Comparison of ENCODE assay signal across 14 cellular contexts in genomic region chr7:28626191-28626590, GRCh38.
"Had no signal": no experiment of that assay in that cellular context is flagged by ENCODE, and none has a peak within 500 bp of the region (broad histone marks: within the 10 kb centered on the region; RNA-seq: fewer than 3 reads in every experiment).

No MANE protein-coding gene starts in this region.

- H3K4me3 Mint-ChIP-seq: activated CD4-positive, alpha-beta T cell treated with anti-CD3 and anti-CD28 coated beads, Interleukin-2, amount 10 ng/mL, durations not matched to agents 24 days and 14 days; activated CD8-positive, alpha-beta T cell treated with anti-CD3 and anti-CD28 coated beads, Interleukin-2, amount 10 ng/mL, durations not matched to agents 7 days and 5 days; activated naive CD8-positive, alpha-beta T cell; naive B cell; T-helper 2 cell treated with Interferon-gamma antibody and Interleukin-4, amounts not matched to agents 5 μg/mL and 100 μg/mL, for 36 hours had no signal

- H3K27me3 Mint-ChIP-seq: activated CD4-positive, alpha-beta T cell treated with anti-CD3 and anti-CD28 coated beads, Interleukin-2, amount 10 ng/mL, durations not matched to agents 24 days and 14 days had no signal

- H3K9me3 ChIP-seq: body of pancreas, heart left ventricle, transverse colon had no signal

- H3K4me1 ChIP-seq: body of pancreas had no signal

- DNase-seq: activated CD8-positive, alpha-beta memory T cell treated with anti-CD3 and anti-CD28 coated beads, Interleukin-2, amount 50 U/mL, for 48 hours; activated gamma-delta T cell treated with Interleukin-2 at 50 U/mL for 16 hours; amniotic stem cell; effector CD8-positive, alpha-beta T cell; foreskin melanocyte; heart left ventricle; transverse colon had no signal

- ATAC-seq: body of pancreas had no signal

- H3K27me3 ChIP-seq: body of pancreas, heart left ventricle, transverse colon had no signal

- H3K36me3 ChIP-seq: heart left ventricle, transverse colon had no signal

- H3K4me3 ChIP-seq: body of pancreas, heart left ventricle, transverse colon had no signal

- H3K36me3 Mint-ChIP-seq: activated naive CD8-positive, alpha-beta T cell; naive B cell had no signal

- H3K4me1 Mint-ChIP-seq: activated CD4-positive, alpha-beta T cell treated with anti-CD3 and anti-CD28 coated beads, Interleukin-2, amount 10 ng/mL, durations not matched to agents 24 days and 14 days had no signal

- FAIRE-seq: small intestine had no signal

- H3K27ac ChIP-seq: body of pancreas, transverse colon had no signal

- H3K9me3 Mint-ChIP-seq: activated CD4-positive, alpha-beta T cell treated with anti-CD3 and anti-CD28 coated beads, Interleukin-2, amount 10 ng/mL, durations not matched to agents 24 days and 14 days; naive B cell; T-helper 2 cell treated with Interferon-gamma antibody and Interleukin-4, amounts not matched to agents 5 μg/mL and 100 μg/mL, for 36 hours had no signal

- H3K27ac Mint-ChIP-seq: activated CD4-positive, alpha-beta T cell treated with anti-CD3 and anti-CD28 coated beads, Interleukin-2, amount 10 ng/mL, durations not matched to agents 24 days and 14 days; activated CD8-positive, alpha-beta T cell treated with anti-CD3 and anti-CD28 coated beads, Interleukin-2, amount 10 ng/mL, durations not matched to agents 7 days and 5 days; activated naive CD8-positive, alpha-beta T cell; naive B cell; T-helper 2 cell treated with Interferon-gamma antibody and Interleukin-4, amounts not matched to agents 5 μg/mL and 100 μg/mL, for 36 hours had no signal
